ENCODE assay signal across 1 cellular context in genomic region chr2:44168684-44169154, GRCh38.
TF ChIP-seq lines count a peak whose summit lies in the region.

PPM1B (plus strand) TSS chr2:44168875; CDS start chr2:44201200, 32,325 bp downstream.

TF ChIP-seq in HepG2, 621 proteins besides CTCF, POLR2A, EP300 and RAD21 (continued from another document and continues in another):
- TF ChIP-seq, protein P1, sequence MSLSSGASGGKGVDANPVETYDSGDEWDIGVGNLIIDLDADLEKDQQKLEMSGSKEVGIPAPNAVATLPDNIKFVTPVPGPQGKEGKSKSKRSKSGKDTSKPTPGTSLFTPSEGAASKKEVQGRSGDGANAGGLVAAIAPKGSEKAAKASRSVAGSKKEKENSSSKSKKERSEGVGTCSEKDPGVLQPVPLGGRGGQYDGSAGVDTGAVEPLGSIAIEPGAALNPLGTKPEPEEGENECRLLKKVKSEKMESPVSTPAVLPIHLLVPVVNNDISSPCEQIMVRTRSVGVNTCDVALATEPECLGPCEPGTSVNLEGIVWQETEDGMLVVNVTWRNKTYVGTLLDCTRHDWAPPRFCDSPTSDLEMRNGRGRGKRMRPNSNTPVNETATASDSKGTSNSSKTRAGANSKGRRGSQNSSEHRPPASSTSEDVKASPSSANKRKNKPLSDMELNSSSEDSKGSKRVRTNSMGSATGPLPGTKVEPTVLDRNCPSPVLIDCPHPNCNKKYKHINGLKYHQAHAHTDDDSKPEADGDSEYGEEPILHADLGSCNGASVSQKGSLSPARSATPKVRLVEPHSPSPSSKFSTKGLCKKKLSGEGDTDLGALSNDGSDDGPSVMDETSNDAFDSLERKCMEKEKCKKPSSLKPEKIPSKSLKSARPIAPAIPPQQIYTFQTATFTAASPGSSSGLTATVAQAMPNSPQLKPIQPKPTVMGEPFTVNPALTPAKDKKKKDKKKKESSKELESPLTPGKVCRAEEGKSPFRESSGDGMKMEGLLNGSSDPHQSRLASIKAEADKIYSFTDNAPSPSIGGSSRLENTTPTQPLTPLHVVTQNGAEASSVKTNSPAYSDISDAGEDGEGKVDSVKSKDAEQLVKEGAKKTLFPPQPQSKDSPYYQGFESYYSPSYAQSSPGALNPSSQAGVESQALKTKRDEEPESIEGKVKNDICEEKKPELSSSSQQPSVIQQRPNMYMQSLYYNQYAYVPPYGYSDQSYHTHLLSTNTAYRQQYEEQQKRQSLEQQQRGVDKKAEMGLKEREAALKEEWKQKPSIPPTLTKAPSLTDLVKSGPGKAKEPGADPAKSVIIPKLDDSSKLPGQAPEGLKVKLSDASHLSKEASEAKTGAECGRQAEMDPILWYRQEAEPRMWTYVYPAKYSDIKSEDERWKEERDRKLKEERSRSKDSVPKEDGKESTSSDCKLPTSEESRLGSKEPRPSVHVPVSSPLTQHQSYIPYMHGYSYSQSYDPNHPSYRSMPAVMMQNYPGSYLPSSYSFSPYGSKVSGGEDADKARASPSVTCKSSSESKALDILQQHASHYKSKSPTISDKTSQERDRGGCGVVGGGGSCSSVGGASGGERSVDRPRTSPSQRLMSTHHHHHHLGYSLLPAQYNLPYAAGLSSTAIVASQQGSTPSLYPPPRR (CRISPR knock-in tag; IDR thresholded peaks at IDR 0.05; ENCODE audit: borderline replicate concordance), result no peak; the same call in 1 of the 2 replicates
- TF ChIP-seq ZFAT (CRISPR knock-in tag; conservative IDR thresholded peaks at IDR 0.05) (no peak), KDM3A (CRISPR knock-in tag; IDR thresholded peaks at IDR 0.05; ENCODE audit: low read depth) (peak; percentile 61; the same call in 1 of the 2 replicates), ELF4 (CRISPR knock-in tag; IDR thresholded peaks at IDR 0.05; ENCODE audit: borderline replicate concordance) (no peak), DMAP1 (CRISPR knock-in tag; IDR thresholded peaks at IDR 0.05) (no peak), REPIN1 (CRISPR knock-in tag; IDR thresholded peaks at IDR 0.05; ENCODE audit: borderline replicate concordance, low read depth) (0 out of 2 replicates have a peak, but pooled peaks have one; percentile 1), NFIB (CRISPR knock-in tag; IDR thresholded peaks at IDR 0.05; ENCODE audit: borderline replicate concordance) (no peak), SSRP1 (CRISPR knock-in tag; IDR thresholded peaks at IDR 0.05) (no peak), SRF (IDR thresholded peaks at IDR 0.05; ENCODE audit: low read depth, low read length) (no peak), ZNF326 (CRISPR knock-in tag; IDR thresholded peaks at IDR 0.05; ENCODE audit: borderline replicate concordance) (no peak), RBM22 (optimal IDR thresholded peaks at IDR 0.05; ENCODE audit: low read length) (no peak), ZNF747 (CRISPR knock-in tag; IDR thresholded peaks at IDR 0.05; ENCODE audit: borderline replicate concordance) (0 out of 2 replicates have a peak, but pooled peaks have one; percentile 57), ZNF331 (CRISPR knock-in tag; IDR thresholded peaks at IDR 0.05) (peak; percentile 37; the same call in 1 of the 2 replicates), KLF6 (CRISPR knock-in tag; IDR thresholded peaks at IDR 0.05) (peak; percentile 88), ZBTB2 (CRISPR knock-in tag; IDR thresholded peaks at IDR 0.05; ENCODE audit: low read depth) (no peak), RBFOX2 (IDR thresholded peaks at IDR 0.05; ENCODE audit: low read depth, low read length) (peak; percentile 83), ZNF10 (CRISPR knock-in tag; IDR thresholded peaks at IDR 0.05; ENCODE audit: borderline replicate concordance, low read depth) (no peak), ZNF678 (CRISPR knock-in tag; IDR thresholded peaks at IDR 0.05) (no peak), KLF9 (CRISPR knock-in tag; IDR thresholded peaks at IDR 0.05; ENCODE audit: low read depth) (no peak), E2F5 (CRISPR knock-in tag; conservative IDR thresholded peaks at IDR 0.05) (no peak), ZNF746 (CRISPR knock-in tag; IDR thresholded peaks at IDR 0.05) (0 out of 2 replicates have a peak, but pooled peaks have one; percentile 50), NPAS2 (CRISPR knock-in tag; IDR thresholded peaks at IDR 0.05; ENCODE audit: borderline replicate concordance) (no peak), GZF1 (CRISPR knock-in tag; IDR thresholded peaks at IDR 0.05) (no peak; the same call in 1 of the 2 replicates), ZNF33B (CRISPR knock-in tag; IDR thresholded peaks at IDR 0.05) (0 out of 2 replicates have a peak, but pooled peaks have one; percentile 37), NAIF1 (CRISPR knock-in tag; IDR thresholded peaks at IDR 0.05; ENCODE audit: borderline replicate concordance) (no peak), SIX1 (CRISPR knock-in tag; IDR thresholded peaks at IDR 0.05; ENCODE audit: borderline replicate concordance) (no peak), SAFB2 (CRISPR knock-in tag; IDR thresholded peaks at IDR 0.05; ENCODE audit: borderline replicate concordance, low read depth) (0 out of 2 replicates have a peak, but pooled peaks have one; percentile 33), IKZF1 (IDR thresholded peaks at IDR 0.05) (no peak), SALL1 (CRISPR knock-in tag; IDR thresholded peaks at IDR 0.05) (peak; percentile 79), TP53 (CRISPR knock-in tag; conservative IDR thresholded peaks at IDR 0.05) (no peak), ZNF558 (CRISPR knock-in tag; IDR thresholded peaks at IDR 0.05; ENCODE audit: borderline replicate concordance) (no peak), ETV5 (CRISPR knock-in tag; IDR thresholded peaks at IDR 0.05; ENCODE audit: borderline replicate concordance) (no peak; the same call in 1 of the 2 replicates), DPF2 (CRISPR knock-in tag; IDR thresholded peaks at IDR 0.05; ENCODE audit: borderline replicate concordance, low read depth) (no peak), THAP11 (CRISPR knock-in tag; IDR thresholded peaks at IDR 0.05) (no peak), CREB3 (CRISPR knock-in tag; IDR thresholded peaks at IDR 0.05) (no peak), JDP2 (CRISPR knock-in tag; IDR thresholded peaks at IDR 0.05; ENCODE audit: borderline replicate concordance) (no peak; the same call in 1 of the 2 replicates), PCBP2 (optimal IDR thresholded peaks at IDR 0.05; ENCODE audit: low read depth, low read length, poor library complexity, severe bottlenecking) (no peak), ZIK1 (CRISPR knock-in tag; IDR thresholded peaks at IDR 0.05; ENCODE audit: borderline replicate concordance, low read depth) (no peak), AHR (CRISPR knock-in tag; IDR thresholded peaks at IDR 0.05) (peak; percentile 59; the same call in 1 of the 2 replicates), TOE1 (CRISPR knock-in tag; IDR thresholded peaks at IDR 0.05) (no peak), ZNF761 (CRISPR knock-in tag; conservative IDR thresholded peaks at IDR 0.05) (0 out of 2 replicates have a peak, but pooled peaks have one; percentile 26), GPN1 (CRISPR knock-in tag; IDR thresholded peaks at IDR 0.05; ENCODE audit: borderline replicate concordance) (no peak), NR1H2 (CRISPR knock-in tag; IDR thresholded peaks at IDR 0.05; ENCODE audit: borderline replicate concordance, low read depth) (no peak), ZNF343 (CRISPR knock-in tag; IDR thresholded peaks at IDR 0.05) (no peak), ZNF235 (CRISPR knock-in tag; IDR thresholded peaks at IDR 0.05; ENCODE audit: borderline replicate concordance) (no peak), ASH2L (IDR thresholded peaks at IDR 0.05; ENCODE audit: insufficient read length, low read depth, low read length) (peak; percentile 60), ATM (IDR thresholded peaks at IDR 0.05; ENCODE audit: borderline replicate concordance) (no peak), ZNF883 (CRISPR knock-in tag; IDR thresholded peaks at IDR 0.05; ENCODE audit: not compliant biosample characterization) (no peak)
- TF ChIP-seq, protein P2, sequence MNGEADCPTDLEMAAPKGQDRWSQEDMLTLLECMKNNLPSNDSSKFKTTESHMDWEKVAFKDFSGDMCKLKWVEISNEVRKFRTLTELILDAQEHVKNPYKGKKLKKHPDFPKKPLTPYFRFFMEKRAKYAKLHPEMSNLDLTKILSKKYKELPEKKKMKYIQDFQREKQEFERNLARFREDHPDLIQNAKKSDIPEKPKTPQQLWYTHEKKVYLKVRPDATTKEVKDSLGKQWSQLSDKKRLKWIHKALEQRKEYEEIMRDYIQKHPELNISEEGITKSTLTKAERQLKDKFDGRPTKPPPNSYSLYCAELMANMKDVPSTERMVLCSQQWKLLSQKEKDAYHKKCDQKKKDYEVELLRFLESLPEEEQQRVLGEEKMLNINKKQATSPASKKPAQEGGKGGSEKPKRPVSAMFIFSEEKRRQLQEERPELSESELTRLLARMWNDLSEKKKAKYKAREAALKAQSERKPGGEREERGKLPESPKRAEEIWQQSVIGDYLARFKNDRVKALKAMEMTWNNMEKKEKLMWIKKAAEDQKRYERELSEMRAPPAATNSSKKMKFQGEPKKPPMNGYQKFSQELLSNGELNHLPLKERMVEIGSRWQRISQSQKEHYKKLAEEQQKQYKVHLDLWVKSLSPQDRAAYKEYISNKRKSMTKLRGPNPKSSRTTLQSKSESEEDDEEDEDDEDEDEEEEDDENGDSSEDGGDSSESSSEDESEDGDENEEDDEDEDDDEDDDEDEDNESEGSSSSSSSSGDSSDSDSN (CRISPR knock-in tag; IDR thresholded peaks at IDR 0.05), result peak; percentile 91; the same call in 1 of the 2 replicates
- TF ChIP-seq, protein P3, sequence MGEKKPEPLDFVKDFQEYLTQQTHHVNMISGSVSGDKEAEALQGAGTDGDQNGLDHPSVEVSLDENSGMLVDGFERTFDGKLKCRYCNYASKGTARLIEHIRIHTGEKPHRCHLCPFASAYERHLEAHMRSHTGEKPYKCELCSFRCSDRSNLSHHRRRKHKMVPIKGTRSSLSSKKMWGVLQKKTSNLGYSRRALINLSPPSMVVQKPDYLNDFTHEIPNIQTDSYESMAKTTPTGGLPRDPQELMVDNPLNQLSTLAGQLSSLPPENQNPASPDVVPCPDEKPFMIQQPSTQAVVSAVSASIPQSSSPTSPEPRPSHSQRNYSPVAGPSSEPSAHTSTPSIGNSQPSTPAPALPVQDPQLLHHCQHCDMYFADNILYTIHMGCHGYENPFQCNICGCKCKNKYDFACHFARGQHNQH (CRISPR knock-in tag; IDR thresholded peaks at IDR 0.05), result peak; percentile 58; the same call in 1 of the 2 replicates
- TF ChIP-seq, protein P4, sequence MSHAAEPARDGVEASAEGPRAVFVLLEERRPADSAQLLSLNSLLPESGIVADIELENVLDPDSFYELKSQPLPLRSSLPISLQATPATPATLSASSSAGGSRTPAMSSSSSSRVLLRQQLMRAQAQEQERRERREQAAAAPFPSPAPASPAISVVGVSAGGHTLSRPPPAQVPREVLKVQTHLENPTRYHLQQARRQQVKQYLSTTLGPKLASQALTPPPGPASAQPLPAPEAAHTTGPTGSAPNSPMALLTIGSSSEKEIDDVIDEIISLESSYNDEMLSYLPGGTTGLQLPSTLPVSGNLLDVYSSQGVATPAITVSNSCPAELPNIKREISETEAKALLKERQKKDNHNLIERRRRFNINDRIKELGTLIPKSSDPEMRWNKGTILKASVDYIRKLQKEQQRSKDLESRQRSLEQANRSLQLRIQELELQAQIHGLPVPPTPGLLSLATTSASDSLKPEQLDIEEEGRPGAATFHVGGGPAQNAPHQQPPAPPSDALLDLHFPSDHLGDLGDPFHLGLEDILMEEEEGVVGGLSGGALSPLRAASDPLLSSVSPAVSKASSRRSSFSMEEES (CRISPR knock-in tag; IDR thresholded peaks at IDR 0.05), result no peak
- TF ChIP-seq, protein P5, sequence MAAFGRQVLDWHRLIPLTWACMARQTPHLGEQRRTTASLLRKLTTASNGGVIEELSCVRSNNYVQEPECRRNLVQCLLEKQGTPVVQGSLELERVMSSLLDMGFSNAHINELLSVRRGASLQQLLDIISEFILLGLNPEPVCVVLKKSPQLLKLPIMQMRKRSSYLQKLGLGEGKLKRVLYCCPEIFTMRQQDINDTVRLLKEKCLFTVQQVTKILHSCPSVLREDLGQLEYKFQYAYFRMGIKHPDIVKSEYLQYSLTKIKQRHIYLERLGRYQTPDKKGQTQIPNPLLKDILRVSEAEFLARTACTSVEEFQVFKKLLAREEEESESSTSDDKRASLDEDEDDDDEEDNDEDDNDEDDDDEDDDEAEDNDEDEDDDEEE (CRISPR knock-in tag; IDR thresholded peaks at IDR 0.05), result no peak
